ENCODE assay signal across 19 cellular contexts in genomic region chr16:1092685-1093283, GRCh38. TPM values are rescaled to one million over a fixed set of nuclear protein-coding genes. Genes with fewer than 3 reads are reported as not detected.
"Had no signal": no experiment of that assay in that cellular context is flagged by ENCODE, and none has a peak within 500 bp of the region (broad histone marks: within the 10 kb centered on the region; RNA-seq: fewer than 3 reads in every experiment).

No MANE protein-coding gene starts in this region.

RNA-seq across cellular contexts. Expression of gene C1QTNF8, which starts 3.3 kb away (rescaled TPM):
- total RNA-seq: activated naive CD4-positive, alpha-beta T cell treated with anti-CD3 and anti-CD28 coated beads for 36 hours; activated naive CD4-positive, alpha-beta T cell treated with anti-CD3 and anti-CD28 coated beads, Interleukin-2, amount 50 U/mL, for 72 hours; activated naive CD8-positive, alpha-beta T cell treated with anti-CD3 and anti-CD28 coated beads for 36 hours; activated naive CD8-positive, alpha-beta T cell treated with anti-CD3 and anti-CD28 coated beads, Interleukin-2, amount 10 ng/mL, durations not matched to agents 7 days and 5 days; activated T-cell treated with anti-CD3 and anti-CD28 coated beads, Interleukin-2, amount 50 U/mL, for 4 hours; activated T-cell treated with anti-CD3 and anti-CD28 coated beads, Interleukin-2, amount 50 U/mL, for 72 hours; activated T-helper 1 cell treated with anti-CD3 and anti-CD28 coated beads, Interleukin-12 subunit alpha, Interleukin-12 subunit beta, Interleukin-2, Interleukin-4 antibody, amounts not matched to agents 30 ng/mL and 10 ng/mL and 1 ng/mL, durations not matched to agents 14 hours and 24 hours and 36 hours; activated T-helper 17 cell treated with anti-CD3 and anti-CD28 coated beads, Interleukin-2, amount 50 U/mL, for 72 hours; activated T-helper 2 cell treated with anti-CD3 and anti-CD28 coated beads, Interferon-gamma antibody, Interleukin-2, Interleukin-4, amounts not matched to agents 10 μg/mL and 5 μg/mL and 100 μg/mL, durations not matched to agents 14 hours and 24 hours and 36 hours; ascending aorta; astrocyte; body of pancreas; breast epithelium; bronchial epithelial cell; cardiac septum; cerebellum; chondrocyte had no signal
- polyA plus RNA-seq: adipose tissue, cardiac muscle cell had no signal

RNA-seq across cellular contexts. Expression of gene SSTR5, which starts 20.2 kb away (rescaled TPM):
- total RNA-seq: activated naive CD4-positive, alpha-beta T cell treated with anti-CD3 and anti-CD28 coated beads for 36 hours; activated naive CD4-positive, alpha-beta T cell treated with anti-CD3 and anti-CD28 coated beads, Interleukin-2, amount 50 U/mL, for 72 hours; activated naive CD8-positive, alpha-beta T cell treated with anti-CD3 and anti-CD28 coated beads for 36 hours; activated naive CD8-positive, alpha-beta T cell treated with anti-CD3 and anti-CD28 coated beads, Interleukin-2, amount 10 ng/mL, durations not matched to agents 7 days and 5 days; activated T-cell treated with anti-CD3 and anti-CD28 coated beads, Interleukin-2, amount 50 U/mL, for 4 hours; activated T-cell treated with anti-CD3 and anti-CD28 coated beads, Interleukin-2, amount 50 U/mL, for 72 hours; activated T-helper 1 cell treated with anti-CD3 and anti-CD28 coated beads, Interleukin-12 subunit alpha, Interleukin-12 subunit beta, Interleukin-2, Interleukin-4 antibody, amounts not matched to agents 30 ng/mL and 10 ng/mL and 1 ng/mL, durations not matched to agents 14 hours and 24 hours and 36 hours; activated T-helper 17 cell treated with anti-CD3 and anti-CD28 coated beads, Interleukin-2, amount 50 U/mL, for 72 hours; activated T-helper 2 cell treated with anti-CD3 and anti-CD28 coated beads, Interferon-gamma antibody, Interleukin-2, Interleukin-4, amounts not matched to agents 10 μg/mL and 5 μg/mL and 100 μg/mL, durations not matched to agents 14 hours and 24 hours and 36 hours; ascending aorta; astrocyte; breast epithelium; bronchial epithelial cell; cardiac muscle cell; cerebellum; chondrocyte had no signal
- polyA plus RNA-seq: cardiac muscle cell had no signal
